Comparison of ENCODE assay signal across 13 cellular contexts in genomic region chr14:65361920-65362319, GRCh38. TPM values are rescaled to one million over a fixed set of nuclear protein-coding genes. Genes with fewer than 3 reads are reported as not detected.
DNase-seq lines count a peak whose midpoint lies in the region; ATAC-seq lines count a peak whose summit lies in the region.
"Had no signal": no experiment of that assay in that cellular context is flagged by ENCODE, and none has a peak within 500 bp of the region (broad histone marks: within the 10 kb centered on the region; RNA-seq: fewer than 3 reads in every experiment).

No MANE protein-coding gene starts in this region.

- no peaks in the 10 kb centered on the region for H3K36me3 ChIP-seq in MG63

- H3K27ac ChIP-seq in caudate nucleus (ENCODE audit: low read depth, low read length), result peak overlapping the region; percentile 74

- H3K27ac Mint-ChIP-seq in stimulated activated memory B cell treated with anti-CD40 and anti-IgM and Interleukin-4, amounts not matched to agents 10 μg/mL and 1 μg/mL and 100 μg/mL, for 72 hours, result peak overlapping the region; percentile 14
- H3K27ac Mint-ChIP-seq: activated CD4-positive, alpha-beta T cell treated with anti-CD3 and anti-CD28 coated beads, Interleukin-2, amount 10 ng/mL, durations not matched to agents 24 days and 14 days; activated naive CD8-positive, alpha-beta T cell; natural killer cell treated with Interleukin-12 subunit alpha and Interleukin-12 subunit beta and Interleukin-15 and Interleukin-18, amount 100 ng/mL, for 72 hours had no signal

- no peaks in the 10 kb centered on the region for H3K9me3 ChIP-seq in MG63

- no peaks in the 10 kb centered on the region for H3K9me3 Mint-ChIP-seq in stimulated activated memory B cell treated with anti-CD40 and anti-IgM and Interleukin-4, amounts not matched to agents 10 μg/mL and 1 μg/mL and 100 μg/mL, for 72 hours
- H3K9me3 Mint-ChIP-seq: natural killer cell treated with Interleukin-12 subunit alpha and Interleukin-12 subunit beta and Interleukin-15 and Interleukin-18, amount 100 ng/mL, for 72 hours had no signal

- H3K27me3 Mint-ChIP-seq in stimulated activated memory B cell treated with anti-CD40 and anti-IgM and Interleukin-4, amounts not matched to agents 10 μg/mL and 1 μg/mL and 100 μg/mL, for 72 hours, result no peaks in the 10 kb centered on the region
- H3K27me3 Mint-ChIP-seq: activated CD4-positive, alpha-beta T cell treated with anti-CD3 and anti-CD28 coated beads, Interleukin-2, amount 10 ng/mL, durations not matched to agents 24 days and 14 days; activated naive CD8-positive, alpha-beta T cell had no signal

- no peak overlapping the region for H3K4me3 Mint-ChIP-seq in stimulated activated memory B cell treated with anti-CD40 and anti-IgM and Interleukin-4, amounts not matched to agents 10 μg/mL and 1 μg/mL and 100 μg/mL, for 72 hours
- H3K4me3 Mint-ChIP-seq: activated CD4-positive, alpha-beta T cell treated with anti-CD3 and anti-CD28 coated beads, Interleukin-2, amount 10 ng/mL, durations not matched to agents 24 days and 14 days; activated naive CD8-positive, alpha-beta T cell; natural killer cell treated with Interleukin-12 subunit alpha and Interleukin-12 subunit beta and Interleukin-15 and Interleukin-18, amount 100 ng/mL, for 72 hours had no signal

- H3K4me1 Mint-ChIP-seq in stimulated activated memory B cell treated with anti-CD40 and anti-IgM and Interleukin-4, amounts not matched to agents 10 μg/mL and 1 μg/mL and 100 μg/mL, for 72 hours, result peaks cover 49% of the 10 kb centered on the region

- DNase-seq in MG63, result peak; percentile 19
- DNase-seq in caudate nucleus (lab: John Stamatoyannopoulos, UW), result peak in 36 of 61 donors; percentile 2 to 68 (median 26)
- DNase-seq in hippocampal formation (lab: John Stamatoyannopoulos, UW), result peak; percentile 42 to 76
- no peak for DNase-seq in activated CD4-positive, alpha-beta T cell treated with anti-CD3 and anti-CD28 coated beads for 1 hour
- DNase-seq: activated CD4-positive, alpha-beta T cell treated with anti-CD3 and anti-CD28 coated beads, Interleukin-2, amount 10 ng/mL, durations not matched to agents 24 days and 14 days; EL had no signal

- no peaks in the 10 kb centered on the region for H3K27me3 ChIP-seq in MG63

- H3K36me3 Mint-ChIP-seq in stimulated activated memory B cell treated with anti-CD40 and anti-IgM and Interleukin-4, amounts not matched to agents 10 μg/mL and 1 μg/mL and 100 μg/mL, for 72 hours, result peaks cover 6% of the 10 kb centered on the region
- H3K36me3 Mint-ChIP-seq: natural killer cell treated with Interleukin-12 subunit alpha and Interleukin-12 subunit beta and Interleukin-15 and Interleukin-18, amount 100 ng/mL, for 72 hours had no signal

- ATAC-seq in stimulated activated memory B cell treated with anti-CD40 and anti-IgM and Interleukin-4, amounts not matched to agents 10 μg/mL and 1 μg/mL and 100 μg/mL, for 72 hours, result no peak
- no peak for ATAC-seq in activated CD4-positive, CD25-positive, alpha-beta regulatory T cell treated with anti-CD3 and anti-CD28 coated beads, Interleukin-2, amount 50 U/mL, for 24 hours
- ATAC-seq in HG02885 (IDR thresholded peaks at IDR 0.05; ENCODE audit: poor library complexity, unreplicated experiment) (no peak), HG02610 (IDR thresholded peaks at IDR 0.05; ENCODE audit: unreplicated experiment) (no peak)
- ATAC-seq: HCT116; natural killer cell treated with Interleukin-12 subunit alpha and Interleukin-12 subunit beta and Interleukin-15 and Interleukin-18, amount 100 ng/mL, for 72 hours had no signal

- no peak overlapping the region for H3K4me3 ChIP-seq in MG63

RNA-seq across cellular contexts. Expression of gene FUT8, which starts 50.6 kb away (rescaled TPM):
- 19.8 and 22.1 TPM in 2 replicates for total RNA-seq in MG63 (2014; rRNA removed; shearing (Covaris generic); ENCODE audit: low replicate concordance)
